Comparison of ENCODE assay signal across 20 cellular contexts in genomic region chr4:16582036-16582435, GRCh38.
DNase-seq lines count a peak whose midpoint lies in the region; ATAC-seq and TF ChIP-seq lines count a peak whose summit lies in the region.
"Had no signal": no experiment of that assay in that cellular context is flagged by ENCODE, and none has a peak within 500 bp of the region (broad histone marks: within the 10 kb centered on the region; RNA-seq: fewer than 3 reads in every experiment).

No MANE protein-coding gene starts in this region.

- no peak for ATAC-seq in WTC11
- ATAC-seq: GM12878 had no signal

- CTCF ChIA-PET in WTC11 (lab: Charles Lee) = interaction anchor here (0.5 to 2.1 kb wide), 31 partner anchors 9 to 866 kb away, joined by 3 to 14 read pairs (median 4); no protein-coding TSS in a partner anchor

- peaks cover 29% of the 10 kb centered on the region for H3K36me3 Mint-ChIP-seq in WTC11
- no peaks in the 10 kb centered on the region for H3K36me3 Mint-ChIP-seq in activated CD4-positive, alpha-beta T cell treated with anti-CD3 and anti-CD28 coated beads, Interleukin-2, amount 10 ng/mL, durations not matched to agents 24 days and 14 days (ENCODE audit: low read depth)
- H3K36me3 Mint-ChIP-seq: CD14-positive monocyte; CD8-positive, alpha-beta memory T cell had no signal

- no peak overlapping the region for H3K4me3 ChIP-seq in epithelial cell of esophagus (ENCODE audit: low read length)
- H3K4me3 ChIP-seq: A549; BLaER1 treated with 17β-estradiol and CSF1 and Interleukin-3, amounts not matched to agents 10 nM and 100 nM; GM12878 had no signal

- POLR2A ChIA-PET in WTC11 (lab: Charles Lee) = no interaction called here

- no peak overlapping the region for H3K4me3 Mint-ChIP-seq in WTC11
- no peak overlapping the region for H3K4me3 Mint-ChIP-seq in activated CD4-positive, alpha-beta T cell treated with anti-CD3 and anti-CD28 coated beads, Interleukin-2, amount 10 ng/mL, durations not matched to agents 24 days and 14 days
- H3K4me3 Mint-ChIP-seq: CD14-positive monocyte; CD4-positive, alpha-beta T cell; CD8-positive, alpha-beta memory T cell had no signal

- no peak overlapping the region for H3K27ac Mint-ChIP-seq in WTC11
- H3K27ac Mint-ChIP-seq in activated CD4-positive, alpha-beta T cell treated with anti-CD3 and anti-CD28 coated beads, Interleukin-2, amount 10 ng/mL, durations not matched to agents 24 days and 14 days = no peak overlapping the region
- H3K27ac Mint-ChIP-seq: CD14-positive monocyte; CD4-positive, alpha-beta T cell had no signal

- intact Hi-C loops in activated CD4-positive, alpha-beta T cell treated with anti-CD3 and anti-CD28 coated beads, Interleukin-2, amount 10 ng/mL, durations not matched to agents 24 days and 14 days (cut with micrococcal nuclease) = no loop called here

- DNase-seq in M059J (ENCODE audit: low read depth) (peak; percentile 42), WTC11 (ENCODE audit: low spot score) (no peak), epithelial cell of esophagus (ENCODE audit: low read depth) (peak; percentile 5), renal cortical epithelial cell (ENCODE audit: low read depth) (peak; percentile 64), NCI-H2029 (lab: John Stamatoyannopoulos, UW) (no peak), erythroblast (lab: John Stamatoyannopoulos, UW) (no peak)
- DNase-seq in activated CD4-positive, alpha-beta T cell treated with anti-CD3 and anti-CD28 coated beads, Interleukin-2, amount 10 ng/mL, durations not matched to agents 24 days and 14 days = no peak
- DNase-seq: 8988T; AML-193; CD4-positive, alpha-beta T cell; CD8-positive, alpha-beta memory T cell; DMS 273 treated with DMSO at 0.1 percent for 48 hours; DMS79; GDM1; GOT3; HCEC 1CT had no signal

- H3K27me3 Mint-ChIP-seq in WTC11 (ENCODE audit: low read depth) = no peaks in the 10 kb centered on the region
- H3K27me3 Mint-ChIP-seq in activated CD4-positive, alpha-beta T cell treated with anti-CD3 and anti-CD28 coated beads, Interleukin-2, amount 10 ng/mL, durations not matched to agents 24 days and 14 days = no peaks in the 10 kb centered on the region
- H3K27me3 Mint-ChIP-seq: CD4-positive, alpha-beta T cell; CD8-positive, alpha-beta memory T cell had no signal

- H3K4me1 Mint-ChIP-seq in WTC11 = no peaks in the 10 kb centered on the region
- no peaks in the 10 kb centered on the region for H3K4me1 Mint-ChIP-seq in activated CD4-positive, alpha-beta T cell treated with anti-CD3 and anti-CD28 coated beads, Interleukin-2, amount 10 ng/mL, durations not matched to agents 24 days and 14 days
- H3K4me1 Mint-ChIP-seq: CD14-positive monocyte; CD8-positive, alpha-beta memory T cell had no signal

- no peak for TF ChIP-seq POLR2A in erythroblast (IDR thresholded peaks at IDR 0.05; ENCODE audit: low read length)

- no peaks in the 10 kb centered on the region for H3K9me3 Mint-ChIP-seq in WTC11
- no peaks in the 10 kb centered on the region for H3K9me3 Mint-ChIP-seq in activated CD4-positive, alpha-beta T cell treated with anti-CD3 and anti-CD28 coated beads, Interleukin-2, amount 10 ng/mL, durations not matched to agents 24 days and 14 days
- H3K9me3 Mint-ChIP-seq: CD4-positive, alpha-beta T cell had no signal

- TF ChIP-seq CTCF in WTC11 (IDR thresholded peaks at IDR 0.05) (no peak), epithelial cell of esophagus (IDR thresholded peaks at IDR 0.05; ENCODE audit: insufficient read depth, low read depth, low read length, missing control alignments) (no peak)

TF ChIP-seq in WTC11, 78 proteins besides CTCF, POLR2A, EP300 and RAD21:
- 0 out of 2 replicates have a peak, but pooled peaks have one; percentile 63 for TF ChIP-seq ZNF512 (CRISPR knock-in tag; IDR thresholded peaks at IDR 0.05; ENCODE audit: borderline replicate concordance)
- TF ChIP-seq RORB (CRISPR knock-in tag; IDR thresholded peaks at IDR 0.05) = no peak

Comparison
In these comparisons a context has a peak if more than half of its experiments do, and no peak if none do; other contexts are left out.
1. DNase-seq: peak in M059J (single experiment), epithelial cell of esophagus (single experiment) and renal cortical epithelial cell (single experiment); none in WTC11 (single experiment), activated CD4-positive, alpha-beta T cell treated with anti-CD3 and anti-CD28 coated beads, Interleukin-2, amount 10 ng/mL, durations not matched to agents 24 days and 14 days (single experiment), NCI-H2029 (single experiment) and erythroblast (0 of 2).